7 cellular contexts compared by ENCODE assay signal in genomic region chr3:11379238-11379823, GRCh38.
DNase-seq lines count a peak whose midpoint lies in the region; ATAC-seq and TF ChIP-seq lines count a peak whose summit lies in the region.

No MANE protein-coding gene starts in this region.

- DNase-seq in GM03348 (ENCODE audit: low spot score) (peak; percentile 63), LoVo (ENCODE audit: low spot score) (peak; percentile 18), glutamatergic neuron (no peak), sciatic nerve (ENCODE audit: low spot score) (no peak), GM19240 (ENCODE audit: insufficient read length, low spot score) (no peak)
- no peak for DNase-seq in activated CD8-positive, alpha-beta T cell treated with anti-CD3 and anti-CD28 coated beads for 36 hours
- no peak for DNase-seq in T-helper 2 cell treated with Interferon-gamma antibody and Interleukin-4, amounts not matched to agents 5 μg/mL and 100 μg/mL, for 36 hours (ENCODE audit: low spot score)

- no peaks in the 10 kb centered on the region for H3K4me1 Mint-ChIP-seq in activated CD8-positive, alpha-beta T cell treated with anti-CD3 and anti-CD28 coated beads for 36 hours (ENCODE audit: low read depth)
- peaks cover 7% of the 10 kb centered on the region for H3K4me1 Mint-ChIP-seq in glutamatergic neuron (ENCODE audit: low read depth, unreplicated experiment)
- H3K4me1 Mint-ChIP-seq in T-helper 2 cell treated with Interferon-gamma antibody and Interleukin-4, amounts not matched to agents 5 μg/mL and 100 μg/mL, for 36 hours (ENCODE audit: low read depth) = peaks cover 3% of the 10 kb centered on the region

- H3K27ac Mint-ChIP-seq in activated CD8-positive, alpha-beta T cell treated with anti-CD3 and anti-CD28 coated beads for 36 hours = no peak overlapping the region
- H3K27ac Mint-ChIP-seq in glutamatergic neuron (ENCODE audit: unreplicated experiment) = no peak overlapping the region
- no peak overlapping the region for H3K27ac Mint-ChIP-seq in T-helper 2 cell treated with Interferon-gamma antibody and Interleukin-4, amounts not matched to agents 5 μg/mL and 100 μg/mL, for 36 hours

- H3K9me3 Mint-ChIP-seq in activated CD8-positive, alpha-beta T cell treated with anti-CD3 and anti-CD28 coated beads for 36 hours = no peaks in the 10 kb centered on the region
- H3K9me3 Mint-ChIP-seq in glutamatergic neuron (ENCODE audit: unreplicated experiment) = no peaks in the 10 kb centered on the region
- H3K9me3 Mint-ChIP-seq in T-helper 2 cell treated with Interferon-gamma antibody and Interleukin-4, amounts not matched to agents 5 μg/mL and 100 μg/mL, for 36 hours = no peaks in the 10 kb centered on the region

- peak; percentile 34 for ATAC-seq in activated CD8-positive, alpha-beta T cell treated with anti-CD3 and anti-CD28 coated beads for 36 hours
- ATAC-seq in sciatic nerve = peak; percentile 86

- CTCF ChIA-PET in activated CD8-positive, alpha-beta T cell treated with anti-CD3 and anti-CD28 coated beads for 36 hours (lab: Charles Lee) = interaction anchor here (0.6 to 3.6 kb wide), 27 partner anchors 9 to 462 kb away, joined by 3 to 43 read pairs (median 3); no protein-coding TSS in a partner anchor

- H3K36me3 Mint-ChIP-seq in activated CD8-positive, alpha-beta T cell treated with anti-CD3 and anti-CD28 coated beads for 36 hours (ENCODE audit: low read depth) = peaks cover 5% of the 10 kb centered on the region
- H3K36me3 Mint-ChIP-seq in glutamatergic neuron (ENCODE audit: unreplicated experiment) = no peaks in the 10 kb centered on the region
- peaks cover 2% of the 10 kb centered on the region for H3K36me3 Mint-ChIP-seq in T-helper 2 cell treated with Interferon-gamma antibody and Interleukin-4, amounts not matched to agents 5 μg/mL and 100 μg/mL, for 36 hours (ENCODE audit: low read depth)

- H3K4me3 Mint-ChIP-seq in activated CD8-positive, alpha-beta T cell treated with anti-CD3 and anti-CD28 coated beads for 36 hours = no peak overlapping the region
- H3K4me3 Mint-ChIP-seq in glutamatergic neuron (ENCODE audit: unreplicated experiment) = no peak overlapping the region
- H3K4me3 Mint-ChIP-seq in T-helper 2 cell treated with Interferon-gamma antibody and Interleukin-4, amounts not matched to agents 5 μg/mL and 100 μg/mL, for 36 hours = no peak overlapping the region

- POLR2A ChIA-PET in activated CD8-positive, alpha-beta T cell treated with anti-CD3 and anti-CD28 coated beads for 36 hours (lab: Charles Lee) = no interaction called here

- peak; percentile 23 for TF ChIP-seq CTCF in activated CD8-positive, alpha-beta T cell treated with anti-CD3 and anti-CD28 coated beads for 36 hours (IDR thresholded peaks at IDR 0.05)
- TF ChIP-seq CTCF in glutamatergic neuron (IDR thresholded peaks at IDR 0.05; ENCODE audit: partially characterized antibody, unreplicated experiment) = peak; percentile 61

- intact Hi-C loops in activated CD8-positive, alpha-beta T cell treated with anti-CD3 and anti-CD28 coated beads for 36 hours (cut with micrococcal nuclease) = loop anchor here (5.0 kb wide), 1 partner anchor 273 kb away; no protein-coding TSS in a partner anchor
- intact Hi-C loops in sciatic nerve (cut with DNase I) = no loop called here

- H3K27me3 Mint-ChIP-seq in activated CD8-positive, alpha-beta T cell treated with anti-CD3 and anti-CD28 coated beads for 36 hours = no peaks in the 10 kb centered on the region
- H3K27me3 Mint-ChIP-seq in glutamatergic neuron (ENCODE audit: unreplicated experiment) = peaks cover 2% of the 10 kb centered on the region
- no peaks in the 10 kb centered on the region for H3K27me3 Mint-ChIP-seq in T-helper 2 cell treated with Interferon-gamma antibody and Interleukin-4, amounts not matched to agents 5 μg/mL and 100 μg/mL, for 36 hours (ENCODE audit: low read depth)

Comparison
In these comparisons a context has a peak if more than half of its experiments do, and no peak if none do; other contexts are left out.
1. DNase-seq: peak in GM03348 (single experiment) and LoVo (single experiment); none in activated CD8-positive, alpha-beta T cell treated with anti-CD3 and anti-CD28 coated beads for 36 hours (single experiment), glutamatergic neuron (single experiment), sciatic nerve (single experiment), GM19240 (single experiment) and T-helper 2 cell treated with Interferon-gamma antibody and Interleukin-4, amounts not matched to agents 5 μg/mL and 100 μg/mL, for 36 hours (single experiment).